Comparison of ENCODE assay signal across 22 cellular contexts in the genomic region with DNA sequence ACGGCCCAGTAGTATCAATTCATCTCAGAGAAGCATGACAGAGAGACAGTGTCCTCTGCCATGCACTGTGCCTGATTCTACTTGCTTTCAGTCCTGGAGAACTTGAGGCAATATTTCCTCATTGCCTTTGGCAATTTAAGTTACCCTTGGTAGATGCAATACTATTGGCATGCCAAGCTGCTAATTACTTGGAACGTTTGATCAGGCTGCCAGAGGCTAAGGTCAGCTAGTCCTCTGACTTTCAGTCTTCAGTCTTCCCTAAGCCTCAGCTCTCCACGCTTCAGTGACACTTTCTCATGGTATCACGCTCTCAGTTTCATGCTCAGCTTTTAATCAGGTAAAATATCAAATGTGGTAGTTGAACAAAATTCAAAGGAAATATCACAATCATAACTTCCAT.
"Had no signal": no experiment of that assay in that cellular context is flagged by ENCODE, and none has a peak within 500 bp of the region (broad histone marks: within the 10 kb centered on the region; RNA-seq: fewer than 3 reads in every experiment).

No MANE protein-coding gene starts in this region.

- ATAC-seq: activated CD4-positive, CD25-positive, alpha-beta regulatory T cell treated with anti-CD3 and anti-CD28 coated beads, Interleukin-2, amount 50 U/mL, for 24 hours; activated CD8-positive, alpha-beta memory T cell treated with anti-CD3 and anti-CD28 coated beads, Interleukin-2, amount 10 ng/mL, durations not matched to agents 7 days and 5 days; activated CD8-positive, alpha-beta T cell treated with anti-CD3 and anti-CD28 coated beads for 36 hours; body of pancreas; naive thymus-derived CD4-positive, alpha-beta T cell; T-helper 17 cell had no signal

- DNase-seq: activated CD4-positive, alpha-beta T cell treated with anti-CD3 and anti-CD28 coated beads, Interleukin-2, amount 10 ng/mL, durations not matched to agents 7 days and 5 days; activated CD8-positive, alpha-beta memory T cell treated with anti-CD3 and anti-CD28 coated beads, Interleukin-2, amount 10 ng/mL, durations not matched to agents 7 days and 5 days; activated CD8-positive, alpha-beta T cell treated with anti-CD3 and anti-CD28 coated beads for 36 hours; activated effector memory CD4-positive, alpha-beta T cell treated with anti-CD3 and anti-CD28 coated beads, Interleukin-2, amount 50 U/mL, for 16 hours; activated naive CD4-positive, alpha-beta T cell treated with anti-CD3 and anti-CD28 coated beads, Interleukin-2, amount 10 ng/mL, durations not matched to agents 7 days and 5 days; activated T-cell treated with anti-CD3 and anti-CD28 coated beads for 4 hours; anterior cingulate cortex; body of pancreas; cortex of kidney; immature natural killer cell; kidney glomerular epithelial cell; mesendoderm; naive thymus-derived CD4-positive, alpha-beta T cell; spleen; stimulated activated CD4-positive, alpha-beta T cell treated with anti-CD3 and anti-CD28 coated beads, Interleukin-4, amount 100 ng/mL, for 24 hours; stimulated activated naive CD4-positive, alpha-beta T cell treated with Interleukin-2 at 50 U/mL for 16 hours; T-helper 17 cell; upper lobe of left lung had no signal

- H3K4me3 ChIP-seq: body of pancreas, cardiac muscle cell, esophagus muscularis mucosa, spleen, thoracic aorta, upper lobe of left lung had no signal
